Comparison of ENCODE assay signal across 9 cellular contexts in the genomic region with DNA sequence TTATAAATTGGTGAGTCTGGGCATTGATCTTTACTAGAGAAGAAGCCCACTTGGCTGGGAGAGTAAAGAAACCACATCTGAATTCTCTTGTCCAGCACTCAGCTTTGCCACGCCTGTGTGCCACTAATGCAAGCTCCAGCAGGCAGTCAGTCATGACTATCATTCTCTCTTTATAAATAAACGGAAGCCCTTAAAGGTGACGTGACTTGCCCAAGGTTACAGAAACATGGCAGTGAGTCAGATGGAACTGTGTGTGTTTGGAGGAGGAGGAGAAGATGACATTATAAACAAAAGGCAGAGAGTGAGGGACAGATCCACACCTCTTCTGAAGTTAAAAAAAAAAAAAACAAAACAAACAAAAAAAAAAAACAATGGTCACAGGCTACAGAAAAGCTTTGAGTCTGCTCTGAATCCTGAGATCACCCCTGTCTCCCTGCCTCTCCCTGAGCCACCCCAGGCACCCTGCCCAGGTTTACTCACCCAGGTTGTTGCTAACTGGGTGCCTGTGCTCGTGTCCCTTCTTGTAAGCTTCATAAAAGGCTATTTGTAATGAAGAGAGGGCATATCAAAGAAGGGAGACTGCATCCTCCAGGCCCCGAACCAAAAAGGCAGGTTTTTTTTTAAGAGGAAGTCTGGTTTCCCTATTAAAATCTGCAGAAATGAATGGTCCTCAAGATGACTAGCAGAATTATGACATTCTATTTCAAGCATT.
DNase-seq lines count a peak whose midpoint lies in the region; ATAC-seq and TF ChIP-seq lines count a peak whose summit lies in the region.
"Had no signal": no experiment of that assay in that cellular context is flagged by ENCODE, and none has a peak within 500 bp of the region (broad histone marks: within the 10 kb centered on the region; RNA-seq: fewer than 3 reads in every experiment).

No MANE protein-coding gene starts in this region.

- peak; percentile 84 for ATAC-seq in Panc1
- no peak for ATAC-seq in HG03159 (IDR thresholded peaks at IDR 0.05; ENCODE audit: unreplicated experiment)
- no peak for ATAC-seq in GM19452 (IDR thresholded peaks at IDR 0.05; ENCODE audit: unreplicated experiment)

- in situ Hi-C loops in Panc1 (cut with HindIII; ENCODE audit: low pct_unique_long_range_greater_than_20kb, low sequenced_read_pairs) = no loop called here

- no TSS peak for BruUV-seq in Panc1 (replicated peaks; lab: Mats Ljungman, UMichigan)

- no peak for TF ChIP-seq CTCF in Panc1 (IDR thresholded peaks at IDR 0.05)
- TF ChIP-seq CTCF in fibroblast of pulmonary artery (IDR thresholded peaks at IDR 0.05; ENCODE audit: low read length, missing control alignments) = no peak

- H3K9ac ChIP-seq in rectal smooth muscle tissue (ENCODE audit: low read length) = no peak overlapping the region

- H3K4me1 ChIP-seq in Panc1 (ENCODE audit: control insufficient read depth, insufficient read depth, low read length) (no peaks in the 10 kb centered on the region), rectal smooth muscle tissue (ENCODE audit: control insufficient read depth, insufficient read depth, low read length) (peaks cover 32% of the 10 kb centered on the region)

- H3K9me3 ChIP-seq in Panc1 (ENCODE audit: control insufficient read depth, insufficient read depth, low read depth, low read length) = no peaks in the 10 kb centered on the region

- POLR2A ChIA-PET in Panc1 (lab: Charles Lee) = no interaction called here

- H3K4me3 ChIP-seq in Panc1 (ENCODE audit: low read depth in 2 of 2, low read length in 2 of 2) = no peak overlapping the region
- H3K4me3 ChIP-seq in fibroblast of pulmonary artery (replicated peaks; ENCODE audit: low read depth, low read length) = no peak overlapping the region
- no peak overlapping the region for H3K4me3 ChIP-seq in rectal smooth muscle tissue (ENCODE audit: low read length)

- intact Hi-C loops in Panc1 (cut with micrococcal nuclease; ENCODE audit: unreplicated experiment) = no loop called here

- no peak overlapping the region for H3K27ac ChIP-seq in Panc1 (ENCODE audit: low read length)
- H3K27ac ChIP-seq in rectal smooth muscle tissue (ENCODE audit: low read depth, low read length) = peak overlapping the region; percentile 80

- CTCF ChIA-PET in Panc1 (lab: Charles Lee) = no interaction called here

- H3K36me3 ChIP-seq in Panc1 (ENCODE audit: control insufficient read depth, insufficient read depth, low read length) (no peaks in the 10 kb centered on the region), rectal smooth muscle tissue (ENCODE audit: control insufficient read depth, insufficient read depth, low read length) (no peaks in the 10 kb centered on the region)

- H3K27me3 ChIP-seq in Panc1 (ENCODE audit: control insufficient read depth, insufficient read depth, low read length) (no peaks in the 10 kb centered on the region), rectal smooth muscle tissue (ENCODE audit: control insufficient read depth, insufficient read depth, low read length) (no peaks in the 10 kb centered on the region)

- peak; percentile 81 for DNase-seq in DMS53 treated with DMSO at 0.1 percent for 48 hours (lab: John Stamatoyannopoulos, UW; ENCODE audit: unreplicated experiment)
- DNase-seq in Panc1 (ENCODE audit: low read depth, low spot score) = no peak
- peak; percentile 73 for DNase-seq in fibroblast of pulmonary artery (ENCODE audit: low read depth)
- DNase-seq in retina = no peak
- DNase-seq in AML-193 (lab: John Stamatoyannopoulos, UW) = no peak
- DNase-seq: activated naive CD8-positive, alpha-beta T cell treated with anti-CD3 and anti-CD28 coated beads, Interleukin-2, amount 10 ng/mL, durations not matched to agents 7 days and 5 days had no signal

Comparison
In these comparisons a context has a peak if more than half of its experiments do, and no peak if none do; other contexts are left out.
1. DNase-seq: peak in DMS53 treated with DMSO at 0.1 percent for 48 hours (single experiment) and fibroblast of pulmonary artery (single experiment); none in Panc1 (single experiment), retina (single experiment) and AML-193 (0 of 2).